Comparison of ENCODE assay signal across 1 cellular context in genomic region chr22:39077513-39077840, GRCh38.
A peak's percentile ranks its signal among the peaks of the same experiment; 100 is the strongest.
TF ChIP-seq lines count a peak whose summit lies in the region.

No MANE protein-coding gene starts in this region.

TF ChIP-seq in K562, 482 proteins besides CTCF, POLR2A, EP300 and RAD21:
- no peak; the same call in 1 of the 2 replicates for TF ChIP-seq POLR2G (IDR thresholded peaks at IDR 0.05; ENCODE audit: low read depth, low read length)
- 0 out of 2 replicates have a peak, but pooled peaks have one; percentile 1 for TF ChIP-seq CTBP1 (IDR thresholded peaks at IDR 0.05; ENCODE audit: borderline replicate concordance)
- TF ChIP-seq MAZ (CRISPR knock-in tag; conservative IDR thresholded peaks at IDR 0.05 in 1 of 2, IDR thresholded peaks at IDR 0.05 in 1 of 2): 0 out of 4 replicates have a peak, but pooled peaks of 1 of the 2 experiments have one; percentile 1
- no peak for TF ChIP-seq SRSF1 (IDR thresholded peaks at IDR 0.05; ENCODE audit: low read depth, low read length)
- no peak for TF ChIP-seq ZNF140 (CRISPR knock-in tag; IDR thresholded peaks at IDR 0.05)
- TF ChIP-seq EWSR1 (IDR thresholded peaks at IDR 0.05; ENCODE audit: borderline replicate concordance, low read depth, partially characterized antibody): no peak
- no peak for TF ChIP-seq YY1 (IDR thresholded peaks at IDR 0.05; ENCODE audit: borderline replicate concordance in 1 of 3, control insufficient read depth in 1 of 3, extremely low read depth in 1 of 3, insufficient read depth in 3 of 3, insufficient read length in 1 of 3, insufficient replicate concordance in 2 of 3, low read depth in 1 of 3, low read length in 2 of 3)
- no peak for TF ChIP-seq BCOR (IDR thresholded peaks at IDR 0.05)
- no peak for TF ChIP-seq E2F6 (IDR thresholded peaks at IDR 0.05; ENCODE audit: borderline replicate concordance in 1 of 2, extremely low read depth in 1 of 2, insufficient read depth in 1 of 2, insufficient read length in 1 of 2, low read depth in 1 of 2, low read length in 1 of 2, poor library complexity in 1 of 2, severe bottlenecking in 1 of 2)
- no peak for TF ChIP-seq DLX4 (CRISPR knock-in tag; IDR thresholded peaks at IDR 0.05)
- TF ChIP-seq SIN3B (IDR thresholded peaks at IDR 0.05; ENCODE audit: low read depth): no peak
- TF ChIP-seq CBFB (CRISPR knock-in tag; IDR thresholded peaks at IDR 0.05): no peak
- no peak for TF ChIP-seq DACH1 (IDR thresholded peaks at IDR 0.05; ENCODE audit: partially characterized antibody)
- TF ChIP-seq BHLHE40 (IDR thresholded peaks at IDR 0.05; ENCODE audit: low read length): no peak
- TF ChIP-seq RUNX1 (IDR thresholded peaks at IDR 0.05; ENCODE audit: low read depth): no peak
- TF ChIP-seq KDM1A (IDR thresholded peaks at IDR 0.05): peak in 1 of 2 experiments; percentile 13; a peak in 1 of 4 replicates
- TF ChIP-seq CBX3 (IDR thresholded peaks at IDR 0.05; ENCODE audit: borderline replicate concordance in 1 of 2, low read length in 2 of 2): no peak
- TF ChIP-seq ZNF263 (CRISPR knock-in tag; IDR thresholded peaks at IDR 0.05; ENCODE audit: borderline replicate concordance): peak; percentile 99
